Comparison of ENCODE assay signal across 8 cellular contexts in genomic region chr17:15490634-15491261, GRCh38. TPM values are rescaled to one million over a fixed set of nuclear protein-coding genes. Genes with fewer than 3 reads are reported as not detected.
DNase-seq lines count a peak whose midpoint lies in the region; ATAC-seq and TF ChIP-seq lines count a peak whose summit lies in the region.

No MANE protein-coding gene starts in this region.

- no peak for ATAC-seq in GM21619 (IDR thresholded peaks at IDR 0.05; ENCODE audit: unreplicated experiment)
- ATAC-seq in GM19467 (IDR thresholded peaks at IDR 0.05; ENCODE audit: unreplicated experiment): no peak

- no peak for TF ChIP-seq CTCF in fibroblast of villous mesenchyme (IDR thresholded peaks at IDR 0.05; ENCODE audit: insufficient read depth, low read depth, low read length)

- DNase-seq in GM04503 (ENCODE audit: low read depth) (peak; percentile 58), SW 1271 (lab: John Stamatoyannopoulos, UW) (peak; percentile 92 to 94), fibroblast of villous mesenchyme (ENCODE audit: low read depth) (peak; percentile 50), nucleus accumbens (lab: John Stamatoyannopoulos, UW) (peak in 49 of 56 donors; percentile 9 to 86 (median 59)), NCI-H510A treated with DMSO at 0.1 percent for 48 hours (lab: John Stamatoyannopoulos, UW) (no peak)
- DNase-seq in activated CD8-positive, alpha-beta memory T cell treated with anti-CD3 and anti-CD28 coated beads, Interleukin-2, amount 50 U/mL, for 4 hours: no peak

- no peak overlapping the region for H3K4me3 ChIP-seq in fibroblast of villous mesenchyme (ENCODE audit: low read depth, low read length)

RNA-seq across cellular contexts. Expression of gene CDRT4, which starts 23.3 kb away (rescaled TPM):
- total RNA-seq in fibroblast of villous mesenchyme: 5.2 and 6.5 TPM in 2 replicates

Comparison
In these comparisons a context has a peak if more than half of its experiments do, and no peak if none do; other contexts are left out.
1. DNase-seq: peak in GM04503 (single experiment), SW 1271 (2 of 2), fibroblast of villous mesenchyme (single experiment) and nucleus accumbens (49 of 56); none in activated CD8-positive, alpha-beta memory T cell treated with anti-CD3 and anti-CD28 coated beads, Interleukin-2, amount 50 U/mL, for 4 hours (single experiment) and NCI-H510A treated with DMSO at 0.1 percent for 48 hours (single experiment).